4 cellular contexts compared by ENCODE assay signal in the genomic region with DNA sequence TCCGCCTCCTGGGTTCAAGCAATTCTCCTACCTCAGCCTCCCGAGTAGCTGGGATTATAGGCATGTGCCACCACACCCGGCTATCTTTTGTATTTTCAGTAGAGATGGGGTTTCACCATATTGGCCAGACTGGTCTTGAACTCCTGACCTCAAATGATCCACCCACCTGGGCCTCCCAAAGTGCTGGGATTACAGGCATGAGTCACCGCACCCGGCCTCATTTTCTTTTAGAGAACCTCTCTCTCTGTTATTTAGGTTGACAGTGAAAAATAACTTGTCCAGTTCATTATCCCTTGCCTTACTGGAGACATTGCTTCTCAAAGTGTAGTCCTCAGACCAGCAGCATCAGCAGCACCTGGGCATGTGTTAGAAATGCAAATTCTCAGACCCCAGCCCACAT. TPM values are rescaled to one million over a fixed set of nuclear protein-coding genes. Genes with fewer than 3 reads are reported as not detected.
"Had no signal": no experiment of that assay in that cellular context is flagged by ENCODE, and none has a peak within 500 bp of the region (broad histone marks: within the 10 kb centered on the region; RNA-seq: fewer than 3 reads in every experiment).

No MANE protein-coding gene starts in this region.

RNA-seq across cellular contexts. Expression of a gene that starts 25.4 kb away (rescaled TPM):
- total RNA-seq: dermis blood vessel endothelial cell, endothelial cell of umbilical vein had no signal
- polyA plus RNA-seq: endothelial cell of umbilical vein; mammary epithelial cell; naive thymus-derived CD4-positive, alpha-beta T cell had no signal
